Comparison of ENCODE assay signal across 26 cellular contexts in the genomic region with DNA sequence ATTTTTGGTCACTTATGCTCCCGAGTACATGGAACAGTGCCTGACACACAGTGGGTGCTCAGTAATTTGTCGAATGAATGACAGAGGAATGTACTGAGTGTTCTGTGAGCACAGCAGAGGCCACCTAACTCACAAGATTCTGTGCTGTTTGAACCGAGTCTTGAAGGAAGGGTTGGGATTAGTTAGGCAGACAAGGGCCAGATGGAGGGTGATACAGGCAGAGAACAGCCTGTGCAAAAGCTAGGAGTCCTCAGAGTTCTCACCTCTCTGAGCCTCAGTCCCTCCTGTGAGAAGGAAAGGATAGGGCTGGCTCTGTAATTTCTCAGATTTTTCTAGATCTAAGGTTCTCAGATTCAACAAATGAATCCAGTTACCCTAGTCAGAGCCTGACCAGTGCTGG.
DNase-seq lines count a peak whose midpoint lies in the region; ATAC-seq and TF ChIP-seq lines count a peak whose summit lies in the region.
"Had no signal": no experiment of that assay in that cellular context is flagged by ENCODE, and none has a peak within 500 bp of the region (broad histone marks: within the 10 kb centered on the region; RNA-seq: fewer than 3 reads in every experiment).

No MANE protein-coding gene starts in this region.

- H4K91ac ChIP-seq in trophoblast cell (ENCODE audit: low read depth, low read length), result peak overlapping the region; percentile 38

- H3K27me3 ChIP-seq in esophagus muscularis mucosa, result no peaks in the 10 kb centered on the region
- no peaks in the 10 kb centered on the region for H3K27me3 ChIP-seq in trophoblast cell (ENCODE audit: insufficient read depth, low read length)
- H3K27me3 ChIP-seq in SK-N-SH (ENCODE audit: insufficient read depth), result peaks cover 19% of the 10 kb centered on the region; the same call in 1 of the 2 replicates
- H3K27me3 ChIP-seq: MG63, ovary, tibial nerve had no signal

- H2BK5ac ChIP-seq in trophoblast cell (ENCODE audit: low read depth, low read length, poor library complexity), result no peak overlapping the region

- 56% methylated on average over 3 of the region's 3 CpGs for WGBS in esophagus muscularis mucosa
- no CpG with 5 or more reads among the region's 3 CpGs for WGBS in trophoblast cell (ENCODE audit: extremely low coverage, insufficient coverage, insufficient read length)
- WGBS in SK-N-SH (ENCODE audit: low lambda C conversion rate), result 85% methylated on average over 3 of the region's 3 CpGs

- H3K9ac ChIP-seq in trophoblast cell (ENCODE audit: low read length), result no peak overlapping the region
- no peak overlapping the region for H3K9ac ChIP-seq in SK-N-SH

- H3K23ac ChIP-seq in trophoblast cell (ENCODE audit: low read length), result no peak overlapping the region

- H2AFZ ChIP-seq in trophoblast cell (ENCODE audit: insufficient read depth, low read length, poor library complexity) (no peak overlapping the region), SK-N-SH (ENCODE audit: low read depth) (no peak overlapping the region)
- H2AFZ ChIP-seq: GM23338 had no signal

- CTCF ChIA-PET in SK-N-SH (lab: Yijun Ruan, JAX), result interaction anchor here (0.7 to 11.1 kb wide), 25 partner anchors 10 to 259 kb away, joined by 3 to 257 read pairs (median 7); a partner anchor contains a TSS

- H3K79me2 ChIP-seq in trophoblast cell (ENCODE audit: control insufficient read depth, insufficient read depth, low read length, poor library complexity) (peaks cover 2% of the 10 kb centered on the region), SK-N-SH (ENCODE audit: insufficient read depth) (no peaks in the 10 kb centered on the region)

- no peak overlapping the region for H3K18ac ChIP-seq in trophoblast cell (ENCODE audit: low read length)

- POLR2A ChIA-PET in SK-N-SH (lab: Yijun Ruan, JAX), result interaction anchor here (0.8 to 1.7 kb wide), 2 partner anchors 107 to 162 kb away, joined by 4 to 6 read pairs; a partner anchor contains a TSS

- TF ChIP-seq EP300 in esophagus muscularis mucosa (IDR thresholded peaks at IDR 0.05) (no peak), SK-N-SH (IDR thresholded peaks at IDR 0.05; ENCODE audit: borderline replicate concordance in 1 of 2, low read depth in 1 of 2, low read length in 1 of 2) (no peak)

- peak overlapping the region; percentile 86 for H2BK12ac ChIP-seq in trophoblast cell (ENCODE audit: low read length)

- no peak overlapping the region for H4K8ac ChIP-seq in trophoblast cell (ENCODE audit: low read depth, low read length)

- DNase-seq in NCI-H524 (lab: John Stamatoyannopoulos, UW) (peak; percentile 17 to 63), NCI-H524 treated with DMSO at 0.1 percent for 48 hours (lab: John Stamatoyannopoulos, UW) (no peak), esophagus muscularis mucosa (ENCODE audit: extremely low spot score) (peak; percentile 12), trophoblast cell (no peak), SK-N-SH (no peak), NCI-H1105 treated with DMSO at 0.1 percent for 48 hours (lab: John Stamatoyannopoulos, UW) (no peak)
- DNase-seq in stimulated activated naive CD4-positive, alpha-beta T cell treated with Interleukin-2 at 50 U/mL for 16 hours (lab: John Stamatoyannopoulos, UW), result no peak
- DNase-seq: activated CD4-positive, alpha-beta T cell treated with anti-CD3 and anti-CD28 coated beads, Interleukin-2, amount 50 U/mL, for 4 hours; activated naive CD4-positive, alpha-beta T cell; activated T-cell treated with anti-CD3 and anti-CD28 coated beads, Interleukin-2, amount 50 U/mL, for 72 hours; dorsolateral prefrontal cortex; gastrocnemius medialis; KG1; lower lobe of right lung; MG63; mucosa of descending colon; NCI-H1105; NCI-H1930; NCI-H510A treated with DMSO at 0.1 percent for 48 hours; nephron progenitor cell; stimulated activated CD4-positive, alpha-beta T cell treated with anti-CD3 and anti-CD28 coated beads, Interleukin-1b, Interleukin-23, amount 100 ng/mL, for 48 hours; stimulated activated naive CD8-positive, alpha-beta T cell treated with anti-CD3 and anti-CD28 coated beads, Interleukin-15, amount 100 ng/mL, for 72 hours had no signal

- H3K27ac ChIP-seq in esophagus muscularis mucosa (replicated peaks in 1 of 4), result peak overlapping the region; percentile 68 to 81 (median 73)
- no peak overlapping the region for H3K27ac ChIP-seq in trophoblast cell (ENCODE audit: low read depth, low read length)
- H3K27ac ChIP-seq in SK-N-SH (ENCODE audit: low read depth in 2 of 2, low read length in 1 of 2), result no peak overlapping the region
- H3K27ac ChIP-seq: lower lobe of right lung had no signal

- intact Hi-C loops in esophagus muscularis mucosa (cut with DNase I), result loop anchor here (2.0 kb wide), 1 partner anchor 107 kb away; no protein-coding TSS in a partner anchor

- TF ChIP-seq RAD21 in SK-N-SH (IDR thresholded peaks at IDR 0.05; ENCODE audit: low read length), result no peak

- no peaks in the 10 kb centered on the region for H4K20me1 ChIP-seq in SK-N-SH (ENCODE audit: insufficient read depth)

- H4K12ac ChIP-seq in trophoblast cell (ENCODE audit: low read depth, low read length), result no peak overlapping the region

- ATAC-seq in GM21515 (IDR thresholded peaks at IDR 0.05; ENCODE audit: unreplicated experiment), result no peak

- no peak for TF ChIP-seq POLR2A in esophagus muscularis mucosa (IDR thresholded peaks at IDR 0.05; ENCODE audit: low read depth)

- H3K4me3 ChIP-seq in esophagus muscularis mucosa (no peak overlapping the region), trophoblast cell (ENCODE audit: low read depth, low read length) (no peak overlapping the region), SK-N-SH (ENCODE audit: low read depth in 2 of 2, low read length in 1 of 2) (no peak overlapping the region)
- H3K4me3 ChIP-seq: GM23338, lower lobe of right lung, MG63, mucosa of descending colon, ovary had no signal

- H3K4ac ChIP-seq in trophoblast cell (ENCODE audit: low read depth, low read length), result no peak overlapping the region

- H2BK120ac ChIP-seq in trophoblast cell (ENCODE audit: insufficient read depth, low read length, poor library complexity), result no peak overlapping the region

- H3K9me3 ChIP-seq in esophagus muscularis mucosa (no peaks in the 10 kb centered on the region), trophoblast cell (ENCODE audit: insufficient read depth, low read depth, low read length) (no peaks in the 10 kb centered on the region), SK-N-SH (no peaks in the 10 kb centered on the region)
- H3K9me3 ChIP-seq: gastrocnemius medialis, lower lobe of right lung, MG63, mucosa of descending colon, ovary, tibial nerve had no signal

- no peak overlapping the region for H2AK5ac ChIP-seq in trophoblast cell (ENCODE audit: low read length)

- H3K4me2 ChIP-seq in trophoblast cell (ENCODE audit: low read length), result no peak overlapping the region
- no peak overlapping the region for H3K4me2 ChIP-seq in SK-N-SH
- H3K4me2 ChIP-seq: GM23338 had no signal

- TF ChIP-seq CTCF in esophagus muscularis mucosa (IDR thresholded peaks at IDR 0.05), result no peak
- TF ChIP-seq CTCF in SK-N-SH (IDR thresholded peaks at IDR 0.05), result no peak

- H3K14ac ChIP-seq in trophoblast cell (ENCODE audit: low read length), result no peak overlapping the region

- no peaks in the 10 kb centered on the region for H3F3A ChIP-seq in SK-N-SH (replicated peaks; ENCODE audit: insufficient read depth)

- H3K9me2 ChIP-seq in SK-N-SH, result no peaks in the 10 kb centered on the region

- peaks cover 7% of the 10 kb centered on the region for H3K79me1 ChIP-seq in trophoblast cell (ENCODE audit: low read length)

- H3K4me1 ChIP-seq in esophagus muscularis mucosa, result peaks cover 7 to 34% (median 29%) of the 10 kb centered on the region in 4 donors
- peaks cover 11 to 12% of the 10 kb centered on the region in 2 experiments for H3K4me1 ChIP-seq in trophoblast cell (ENCODE audit: control insufficient read depth in 1 of 2, insufficient read depth in 2 of 2, low read length in 2 of 2)
- peaks cover 3 to 7% of the 10 kb centered on the region in 2 experiments; a peak in 1 of 4 replicates for H3K4me1 ChIP-seq in SK-N-SH (ENCODE audit: control insufficient read depth in 1 of 2, insufficient read depth in 2 of 2, low read depth in 1 of 2, low read length in 1 of 2)
- H3K4me1 ChIP-seq: gastrocnemius medialis, lower lobe of right lung had no signal

- no peaks in the 10 kb centered on the region for H3K36me3 ChIP-seq in esophagus muscularis mucosa
- no peaks in the 10 kb centered on the region for H3K36me3 ChIP-seq in trophoblast cell (ENCODE audit: control insufficient read depth in 1 of 2, insufficient read depth in 2 of 2, low read length in 2 of 2)
- H3K36me3 ChIP-seq in SK-N-SH (replicated peaks in 1 of 2; ENCODE audit: control insufficient read depth in 1 of 2, insufficient read depth in 2 of 2, low read length in 1 of 2), result no peaks in the 10 kb centered on the region
- H3K36me3 ChIP-seq: gastrocnemius medialis, lower lobe of right lung, MG63, ovary, tibial nerve had no signal

TF ChIP-seq in SK-N-SH, 30 proteins besides CTCF, POLR2A, EP300 and RAD21:
- no peak for TF ChIP-seq GATA2 (CRISPR knock-in tag; IDR thresholded peaks at IDR 0.05)
- TF ChIP-seq, protein P1, sequence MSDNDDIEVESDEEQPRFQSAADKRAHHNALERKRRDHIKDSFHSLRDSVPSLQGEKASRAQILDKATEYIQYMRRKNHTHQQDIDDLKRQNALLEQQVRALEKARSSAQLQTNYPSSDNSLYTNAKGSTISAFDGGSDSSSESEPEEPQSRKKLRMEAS (IDR thresholded peaks at IDR 0.05; ENCODE audit: low read depth), result no peak

Comparison
In these comparisons a context has a peak if more than half of its experiments do, and no peak if none do; other contexts are left out.
1. DNase-seq: peak in NCI-H524 (2 of 2) and esophagus muscularis mucosa (single experiment); none in NCI-H524 treated with DMSO at 0.1 percent for 48 hours (single experiment), trophoblast cell (0 of 2), stimulated activated naive CD4-positive, alpha-beta T cell treated with Interleukin-2 at 50 U/mL for 16 hours (single experiment), SK-N-SH (single experiment) and NCI-H1105 treated with DMSO at 0.1 percent for 48 hours (single experiment).
2. H3K27ac ChIP-seq: peak in esophagus muscularis mucosa (4 of 4); none in trophoblast cell (single experiment) and SK-N-SH (0 of 2).